Comparison of ENCODE assay signal across 34 cellular contexts in genomic region chr3:41693799-41694198, GRCh38.
DNase-seq lines count a peak whose midpoint lies in the region; ATAC-seq, FAIRE-seq and TF ChIP-seq lines count a peak whose summit lies in the region.
"Had no signal": no experiment of that assay in that cellular context is flagged by ENCODE, and none has a peak within 500 bp of the region (broad histone marks: within the 10 kb centered on the region; RNA-seq: fewer than 3 reads in every experiment).

No MANE protein-coding gene starts in this region.

- H3K4me2 ChIP-seq in A549: no peak overlapping the region

- TF ChIP-seq CTCF in A549 (IDR thresholded peaks at IDR 0.05): no peak
- TF ChIP-seq CTCF in lower lobe of right lung (IDR thresholded peaks at IDR 0.05): no peak

- in situ Hi-C loops in G401 (cut with HindIII; ENCODE audit: low sequenced_read_pairs): no loop called here

- intact Hi-C loops in lower lobe of right lung (cut with DNase I): no loop called here
- intact Hi-C loops in CD4-positive, alpha-beta memory T cell (cut with micrococcal nuclease): no loop called here

- CTCF ChIA-PET in A549 (lab: Yijun Ruan, JAX): no interaction called here
- CTCF ChIA-PET in CD4-positive, alpha-beta memory T cell (lab: Charles Lee; ENCODE audit: partially characterized antibody): no interaction called here
- CTCF ChIA-PET in activated CD8-positive, alpha-beta T cell treated with anti-CD3 and anti-CD28 coated beads, Interleukin-2, amount 10 ng/mL, durations not matched to agents 7 days and 5 days (lab: Charles Lee): no interaction called here

- H3K4me3 Mint-ChIP-seq in CD4-positive, alpha-beta memory T cell: no peak overlapping the region
- no peak overlapping the region for H3K4me3 Mint-ChIP-seq in activated CD8-positive, alpha-beta T cell treated with anti-CD3 and anti-CD28 coated beads, Interleukin-2, amount 10 ng/mL, durations not matched to agents 7 days and 5 days
- H3K4me3 Mint-ChIP-seq: activated CD4-positive, alpha-beta T cell treated with anti-CD3 and anti-CD28 coated beads for 36 hours; B cell; CD8-positive, alpha-beta T cell; dendritic cell treated with granulocyte-macrophage colony-stimulating factor and Interleukin-4, amounts not matched to agents 40 ng/mL and 50 ng/mL, for 4 days; endodermal cell; nephron; stimulated activated memory B cell treated with anti-CD40 and anti-IgM and Interleukin-4, amounts not matched to agents 10 μg/mL and 1 μg/mL and 100 μg/mL, for 72 hours had no signal

- no peak overlapping the region for H3K4me3 ChIP-seq in A549
- H3K4me3 ChIP-seq in lower lobe of right lung: no peak overlapping the region
- H3K4me3 ChIP-seq in CD4-positive, alpha-beta memory T cell (ENCODE audit: low read length in 2 of 2): no peak overlapping the region
- H3K4me3 ChIP-seq: gastrocnemius medialis, GM12878, SJCRH30, upper lobe of left lung had no signal

- H3K9me3 ChIP-seq in A549 (no peaks in the 10 kb centered on the region), lower lobe of right lung (no peaks in the 10 kb centered on the region)
- H3K9me3 ChIP-seq in CD4-positive, alpha-beta memory T cell (ENCODE audit: control insufficient read depth in 1 of 2, low read length in 2 of 2): no peaks in the 10 kb centered on the region
- H3K9me3 ChIP-seq: gastrocnemius medialis, SJCRH30, upper lobe of left lung had no signal

- H3K4me1 ChIP-seq in A549: peaks cover 12% of the 10 kb centered on the region
- no peaks in the 10 kb centered on the region for H3K4me1 ChIP-seq in lower lobe of right lung
- no peaks in the 10 kb centered on the region for H3K4me1 ChIP-seq in CD4-positive, alpha-beta memory T cell (ENCODE audit: insufficient read depth, low read length)
- H3K4me1 ChIP-seq: gastrocnemius medialis had no signal

- ATAC-seq in A549 (no peak), lower lobe of right lung (peak; percentile 65 to 80)
- no peak for ATAC-seq in activated CD8-positive, alpha-beta T cell treated with anti-CD3 and anti-CD28 coated beads, Interleukin-2, amount 10 ng/mL, durations not matched to agents 7 days and 5 days
- ATAC-seq: activated CD4-positive, alpha-beta T cell treated with anti-CD3 and anti-CD28 coated beads for 36 hours; activated naive CD4-positive, alpha-beta T cell treated with anti-CD3 and anti-CD28 coated beads, Interleukin-2, amount 50 U/mL, for 72 hours; CD8-positive, alpha-beta T cell; esophagus mucosa; gastrocnemius medialis; GM12878; stimulated activated memory B cell treated with anti-CD40 and anti-IgM and Interleukin-4, amounts not matched to agents 10 μg/mL and 1 μg/mL and 100 μg/mL, for 72 hours had no signal

- DNase-seq in A549 (ENCODE audit: low read depth in 1 of 2, low spot score in 1 of 2) (no peak), MV-4-11 (lab: John Stamatoyannopoulos, UW) (peak; percentile 10), lower lobe of right lung (no peak), HuH-7.5 (ENCODE audit: low spot score) (no peak), G401 (ENCODE audit: low spot score) (no peak)
- DNase-seq in CD4-positive, alpha-beta memory T cell: no peak
- no peak for DNase-seq in activated CD8-positive, alpha-beta T cell treated with anti-CD3 and anti-CD28 coated beads, Interleukin-2, amount 10 ng/mL, durations not matched to agents 7 days and 5 days
- DNase-seq: activated CD4-positive, alpha-beta T cell treated with anti-CD3 and anti-CD28 coated beads for 36 hours; activated T-cell treated with anti-CD3 and anti-CD28 coated beads for 4 hours; anterior cingulate cortex; caudate nucleus; CD8-positive, alpha-beta T cell; EL; endodermal cell; gastrocnemius medialis; NCI-H1436; NCI-H446; SJCRH30; substantia nigra; SW 1271; T-helper 9 cell; upper lobe of left lung had no signal

- H3K27me3 ChIP-seq in lower lobe of right lung (ENCODE audit: low read depth): no peaks in the 10 kb centered on the region
- no peaks in the 10 kb centered on the region for H3K27me3 ChIP-seq in CD4-positive, alpha-beta memory T cell (ENCODE audit: insufficient read depth, low read length)
- H3K27me3 ChIP-seq: gastrocnemius medialis, SJCRH30, upper lobe of left lung had no signal

- H3K4me1 Mint-ChIP-seq in CD4-positive, alpha-beta memory T cell: peaks cover 0 to 3% (median 0%) of the 10 kb centered on the region in 4 donors
- H3K4me1 Mint-ChIP-seq in activated CD8-positive, alpha-beta T cell treated with anti-CD3 and anti-CD28 coated beads, Interleukin-2, amount 10 ng/mL, durations not matched to agents 7 days and 5 days (ENCODE audit: low read depth): no peaks in the 10 kb centered on the region
- H3K4me1 Mint-ChIP-seq: B cell; endodermal cell; nephron; stimulated activated memory B cell treated with anti-CD40 and anti-IgM and Interleukin-4, amounts not matched to agents 10 μg/mL and 1 μg/mL and 100 μg/mL, for 72 hours had no signal

- H3K27ac Mint-ChIP-seq in CD4-positive, alpha-beta memory T cell: no peak overlapping the region
- H3K27ac Mint-ChIP-seq in activated CD8-positive, alpha-beta T cell treated with anti-CD3 and anti-CD28 coated beads, Interleukin-2, amount 10 ng/mL, durations not matched to agents 7 days and 5 days: no peak overlapping the region
- H3K27ac Mint-ChIP-seq: activated CD4-positive, alpha-beta T cell treated with anti-CD3 and anti-CD28 coated beads for 36 hours; activated naive CD4-positive, alpha-beta T cell treated with anti-CD3 and anti-CD28 coated beads, Interleukin-2, amount 50 U/mL, for 72 hours; B cell; CD8-positive, alpha-beta T cell; dendritic cell treated with granulocyte-macrophage colony-stimulating factor and Interleukin-4, amounts not matched to agents 40 ng/mL and 50 ng/mL, for 4 days; endodermal cell; stimulated activated memory B cell treated with anti-CD40 and anti-IgM and Interleukin-4, amounts not matched to agents 10 μg/mL and 1 μg/mL and 100 μg/mL, for 72 hours had no signal

- no peak for TF ChIP-seq POLR2A in A549 (IDR thresholded peaks at IDR 0.05; ENCODE audit: low read length)

- POLR2A ChIA-PET in A549 (lab: Yijun Ruan, JAX): no interaction called here
- POLR2A ChIA-PET in CD4-positive, alpha-beta memory T cell (lab: Charles Lee; ENCODE audit: partially characterized antibody): no interaction called here
- POLR2A ChIA-PET in activated CD8-positive, alpha-beta T cell treated with anti-CD3 and anti-CD28 coated beads, Interleukin-2, amount 10 ng/mL, durations not matched to agents 7 days and 5 days (lab: Charles Lee): no interaction called here

- no peak for TF ChIP-seq EP300 in A549 (IDR thresholded peaks at IDR 0.05)

- no peaks in the 10 kb centered on the region for H3K27me3 Mint-ChIP-seq in CD4-positive, alpha-beta memory T cell
- H3K27me3 Mint-ChIP-seq in activated CD8-positive, alpha-beta T cell treated with anti-CD3 and anti-CD28 coated beads, Interleukin-2, amount 10 ng/mL, durations not matched to agents 7 days and 5 days (ENCODE audit: low read depth): no peaks in the 10 kb centered on the region
- H3K27me3 Mint-ChIP-seq: activated CD4-positive, alpha-beta T cell treated with anti-CD3 and anti-CD28 coated beads for 36 hours; B cell; dendritic cell treated with granulocyte-macrophage colony-stimulating factor and Interleukin-4, amounts not matched to agents 40 ng/mL and 50 ng/mL, for 4 days; stimulated activated memory B cell treated with anti-CD40 and anti-IgM and Interleukin-4, amounts not matched to agents 10 μg/mL and 1 μg/mL and 100 μg/mL, for 72 hours had no signal

- H3K9me3 Mint-ChIP-seq in CD4-positive, alpha-beta memory T cell: peaks cover 0 to 6% (median 1%) of the 10 kb centered on the region in 8 donors
- H3K9me3 Mint-ChIP-seq in activated CD8-positive, alpha-beta T cell treated with anti-CD3 and anti-CD28 coated beads, Interleukin-2, amount 10 ng/mL, durations not matched to agents 7 days and 5 days (ENCODE audit: insufficient read depth): no peaks in the 10 kb centered on the region

- 29% methylated on average over 3 of the region's 3 CpGs for whole genome bisulfite sequencing in A549 (ENCODE audit: missing lambda C conversion rate)

- H3K36me3 ChIP-seq in lower lobe of right lung: no peaks in the 10 kb centered on the region
- H3K36me3 ChIP-seq in CD4-positive, alpha-beta memory T cell (ENCODE audit: insufficient read depth, low read length): no peaks in the 10 kb centered on the region
- H3K36me3 ChIP-seq: gastrocnemius medialis, SJCRH30, upper lobe of left lung had no signal

- no peak for FAIRE-seq in A549 (lab: Jason Lieb, UNC)
- peak; percentile 95 for FAIRE-seq in endometrium (lab: Jason Lieb, UNC)
- FAIRE-seq: A204.1, GM12878, H54 had no signal

- no peak for TF ChIP-seq RAD21 in A549 (conservative IDR thresholded peaks at IDR 0.05 in 1 of 2, IDR thresholded peaks at IDR 0.05 in 1 of 2)

- H3K36me3 Mint-ChIP-seq in CD4-positive, alpha-beta memory T cell: peaks cover 15 to 45% of the 10 kb centered on the region in 2 donors
- no peaks in the 10 kb centered on the region for H3K36me3 Mint-ChIP-seq in activated CD8-positive, alpha-beta T cell treated with anti-CD3 and anti-CD28 coated beads, Interleukin-2, amount 10 ng/mL, durations not matched to agents 7 days and 5 days (ENCODE audit: low read depth)

- H3K27ac ChIP-seq in A549: no peak overlapping the region
- no peak overlapping the region for H3K27ac ChIP-seq in lower lobe of right lung
- H3K27ac ChIP-seq in CD4-positive, alpha-beta memory T cell (ENCODE audit: low read depth, low read length): no peak overlapping the region
- H3K27ac ChIP-seq: gastrocnemius medialis, HL-60, SJCRH30, upper lobe of left lung, VCaP had no signal

TF ChIP-seq in A549, 52 proteins besides CTCF, POLR2A, EP300 and RAD21:
- no peak for TF ChIP-seq ELK1 (IDR thresholded peaks at IDR 0.05; ENCODE audit: low read depth, low read length)
- TF ChIP-seq MAFK (IDR thresholded peaks at IDR 0.05; ENCODE audit: partially characterized antibody): peak; percentile 31

Comparison
In these comparisons a context has a peak if more than half of its experiments do, and no peak if none do; other contexts are left out.
1. ATAC-seq: peak in lower lobe of right lung (2 of 2); none in A549 (0 of 2) and activated CD8-positive, alpha-beta T cell treated with anti-CD3 and anti-CD28 coated beads, Interleukin-2, amount 10 ng/mL, durations not matched to agents 7 days and 5 days (single experiment).